ENCODE assay signal across 1 cellular context in genomic region chr17:78128616-78129384, GRCh38.
A peak's percentile ranks its signal among the peaks of the same experiment; 100 is the strongest.
TF ChIP-seq lines count a peak whose summit lies in the region.

A gene with protein sequence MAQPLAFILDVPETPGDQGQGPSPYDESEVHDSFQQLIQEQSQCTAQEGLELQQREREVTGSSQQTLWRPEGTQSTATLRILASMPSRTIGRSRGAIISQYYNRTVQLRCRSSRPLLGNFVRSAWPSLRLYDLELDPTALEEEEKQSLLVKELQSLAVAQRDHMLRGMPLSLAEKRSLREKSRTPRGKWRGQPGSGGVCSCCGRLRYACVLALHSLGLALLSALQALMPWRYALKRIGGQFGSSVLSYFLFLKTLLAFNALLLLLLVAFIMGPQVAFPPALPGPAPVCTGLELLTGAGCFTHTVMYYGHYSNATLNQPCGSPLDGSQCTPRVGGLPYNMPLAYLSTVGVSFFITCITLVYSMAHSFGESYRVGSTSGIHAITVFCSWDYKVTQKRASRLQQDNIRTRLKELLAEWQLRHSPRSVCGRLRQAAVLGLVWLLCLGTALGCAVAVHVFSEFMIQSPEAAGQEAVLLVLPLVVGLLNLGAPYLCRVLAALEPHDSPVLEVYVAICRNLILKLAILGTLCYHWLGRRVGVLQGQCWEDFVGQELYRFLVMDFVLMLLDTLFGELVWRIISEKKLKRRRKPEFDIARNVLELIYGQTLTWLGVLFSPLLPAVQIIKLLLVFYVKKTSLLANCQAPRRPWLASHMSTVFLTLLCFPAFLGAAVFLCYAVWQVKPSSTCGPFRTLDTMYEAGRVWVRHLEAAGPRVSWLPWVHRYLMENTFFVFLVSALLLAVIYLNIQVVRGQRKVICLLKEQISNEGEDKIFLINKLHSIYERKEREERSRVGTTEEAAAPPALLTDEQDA (minus strand): TSS chr17:78128755. CDS start chr17:78126832, 1,923 bp downstream.

TF ChIP-seq in HepG2, 621 proteins besides CTCF, POLR2A, EP300 and RAD21 (continued from another document and continues in another):
- 0 out of 2 replicates have a peak, but pooled peaks have one; percentile 65 for TF ChIP-seq ZBED4 (CRISPR knock-in tag; IDR thresholded peaks at IDR 0.05; ENCODE audit: borderline replicate concordance)
- peak; percentile 34 for TF ChIP-seq THAP11 (CRISPR knock-in tag; IDR thresholded peaks at IDR 0.05)
- TF ChIP-seq, protein P1, sequence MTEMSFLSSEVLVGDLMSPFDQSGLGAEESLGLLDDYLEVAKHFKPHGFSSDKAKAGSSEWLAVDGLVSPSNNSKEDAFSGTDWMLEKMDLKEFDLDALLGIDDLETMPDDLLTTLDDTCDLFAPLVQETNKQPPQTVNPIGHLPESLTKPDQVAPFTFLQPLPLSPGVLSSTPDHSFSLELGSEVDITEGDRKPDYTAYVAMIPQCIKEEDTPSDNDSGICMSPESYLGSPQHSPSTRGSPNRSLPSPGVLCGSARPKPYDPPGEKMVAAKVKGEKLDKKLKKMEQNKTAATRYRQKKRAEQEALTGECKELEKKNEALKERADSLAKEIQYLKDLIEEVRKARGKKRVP (CRISPR knock-in tag; IDR thresholded peaks at IDR 0.05): 0 out of 4 replicates have a peak, but pooled peaks of 1 of the 2 experiments have one; percentile 14
- TF ChIP-seq ZNF33B (CRISPR knock-in tag; IDR thresholded peaks at IDR 0.05): no peak
- TF ChIP-seq SALL2 (CRISPR knock-in tag; IDR thresholded peaks at IDR 0.05): no peak
- no peak for TF ChIP-seq TBL1XR1 (IDR thresholded peaks at IDR 0.05; ENCODE audit: borderline replicate concordance, low read length, partially characterized antibody)
- TF ChIP-seq, protein P2, sequence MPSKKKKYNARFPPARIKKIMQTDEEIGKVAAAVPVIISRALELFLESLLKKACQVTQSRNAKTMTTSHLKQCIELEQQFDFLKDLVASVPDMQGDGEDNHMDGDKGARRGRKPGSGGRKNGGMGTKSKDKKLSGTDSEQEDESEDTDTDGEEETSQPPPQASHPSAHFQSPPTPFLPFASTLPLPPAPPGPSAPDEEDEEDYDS (CRISPR knock-in tag; IDR thresholded peaks at IDR 0.05): no peak
- TF ChIP-seq, protein P3, sequence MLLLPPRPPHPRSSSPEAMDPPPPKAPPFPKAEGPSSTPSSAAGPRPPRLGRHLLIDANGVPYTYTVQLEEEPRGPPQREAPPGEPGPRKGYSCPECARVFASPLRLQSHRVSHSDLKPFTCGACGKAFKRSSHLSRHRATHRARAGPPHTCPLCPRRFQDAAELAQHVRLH (CRISPR knock-in tag; IDR thresholded peaks at IDR 0.05; ENCODE audit: borderline replicate concordance, low read depth): no peak; the same call in 1 of the 2 replicates
- peak; percentile 69 for TF ChIP-seq FOXA3 (CRISPR knock-in tag; IDR thresholded peaks at IDR 0.05)
- peak; percentile 40; the same call in 1 of the 2 replicates for TF ChIP-seq ZNF768 (CRISPR knock-in tag; IDR thresholded peaks at IDR 0.05)
- TF ChIP-seq SNRNP70 (IDR thresholded peaks at IDR 0.05; ENCODE audit: low read depth, low read length): no peak
- TF ChIP-seq ARHGAP35 (CRISPR knock-in tag; IDR thresholded peaks at IDR 0.05; ENCODE audit: borderline replicate concordance): no peak
- no peak; the same call in 1 of the 2 replicates for TF ChIP-seq HNRNPL (IDR thresholded peaks at IDR 0.05; ENCODE audit: low read depth, low read length)
- TF ChIP-seq ZNF501 (CRISPR knock-in tag; IDR thresholded peaks at IDR 0.05): 0 out of 2 replicates have a peak, but pooled peaks have one; percentile 5
- TF ChIP-seq POLR2G (IDR thresholded peaks at IDR 0.05; ENCODE audit: low read depth, low read length): peak; percentile 83
- no peak for TF ChIP-seq ZNF446 (CRISPR knock-in tag; IDR thresholded peaks at IDR 0.05)
- no peak for TF ChIP-seq WIZ (CRISPR knock-in tag; IDR thresholded peaks at IDR 0.05)
- no peak for TF ChIP-seq DNMT1 (CRISPR knock-in tag; IDR thresholded peaks at IDR 0.05)
- TF ChIP-seq, protein P4, sequence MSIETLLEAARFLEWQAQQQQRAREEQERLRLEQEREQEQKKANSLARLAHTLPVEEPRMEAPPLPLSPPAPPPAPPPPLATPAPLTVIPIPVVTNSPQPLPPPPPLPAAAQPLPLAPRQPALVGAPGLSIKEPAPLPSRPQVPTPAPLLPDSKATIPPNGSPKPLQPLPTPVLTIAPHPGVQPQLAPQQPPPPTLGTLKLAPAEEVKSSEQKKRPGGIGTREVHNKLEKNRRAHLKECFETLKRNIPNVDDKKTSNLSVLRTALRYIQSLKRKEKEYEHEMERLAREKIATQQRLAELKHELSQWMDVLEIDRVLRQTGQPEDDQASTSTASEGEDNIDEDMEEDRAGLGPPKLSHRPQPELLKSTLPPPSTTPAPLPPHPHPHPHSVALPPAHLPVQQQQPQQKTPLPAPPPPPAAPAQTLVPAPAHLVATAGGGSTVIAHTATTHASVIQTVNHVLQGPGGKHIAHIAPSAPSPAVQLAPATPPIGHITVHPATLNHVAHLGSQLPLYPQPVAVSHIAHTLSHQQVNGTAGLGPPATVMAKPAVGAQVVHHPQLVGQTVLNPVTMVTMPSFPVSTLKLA (IDR thresholded peaks at IDR 0.05): 0 out of 2 replicates have a peak, but pooled peaks have one; percentile 30
- no peak for TF ChIP-seq RBM22 (optimal IDR thresholded peaks at IDR 0.05; ENCODE audit: low read length)
- no peak for TF ChIP-seq FOXA1 (IDR thresholded peaks at IDR 0.05)
- peak; percentile 73 for TF ChIP-seq FOXA1 (CRISPR knock-in tag; IDR thresholded peaks at IDR 0.05)
- no peak; the same call in 1 of the 2 replicates for TF ChIP-seq ZGPAT (CRISPR knock-in tag; IDR thresholded peaks at IDR 0.05)
- TF ChIP-seq CHD2 (IDR thresholded peaks at IDR 0.05; ENCODE audit: low read depth, low read length): no peak
- TF ChIP-seq TRAFD1 (CRISPR knock-in tag; IDR thresholded peaks at IDR 0.05; ENCODE audit: borderline replicate concordance): no peak
- TF ChIP-seq NR3C1 (CRISPR knock-in tag; IDR thresholded peaks at IDR 0.05): no peak
- no peak for TF ChIP-seq TEAD2 (CRISPR knock-in tag; IDR thresholded peaks at IDR 0.05)
- TF ChIP-seq, protein P5, sequence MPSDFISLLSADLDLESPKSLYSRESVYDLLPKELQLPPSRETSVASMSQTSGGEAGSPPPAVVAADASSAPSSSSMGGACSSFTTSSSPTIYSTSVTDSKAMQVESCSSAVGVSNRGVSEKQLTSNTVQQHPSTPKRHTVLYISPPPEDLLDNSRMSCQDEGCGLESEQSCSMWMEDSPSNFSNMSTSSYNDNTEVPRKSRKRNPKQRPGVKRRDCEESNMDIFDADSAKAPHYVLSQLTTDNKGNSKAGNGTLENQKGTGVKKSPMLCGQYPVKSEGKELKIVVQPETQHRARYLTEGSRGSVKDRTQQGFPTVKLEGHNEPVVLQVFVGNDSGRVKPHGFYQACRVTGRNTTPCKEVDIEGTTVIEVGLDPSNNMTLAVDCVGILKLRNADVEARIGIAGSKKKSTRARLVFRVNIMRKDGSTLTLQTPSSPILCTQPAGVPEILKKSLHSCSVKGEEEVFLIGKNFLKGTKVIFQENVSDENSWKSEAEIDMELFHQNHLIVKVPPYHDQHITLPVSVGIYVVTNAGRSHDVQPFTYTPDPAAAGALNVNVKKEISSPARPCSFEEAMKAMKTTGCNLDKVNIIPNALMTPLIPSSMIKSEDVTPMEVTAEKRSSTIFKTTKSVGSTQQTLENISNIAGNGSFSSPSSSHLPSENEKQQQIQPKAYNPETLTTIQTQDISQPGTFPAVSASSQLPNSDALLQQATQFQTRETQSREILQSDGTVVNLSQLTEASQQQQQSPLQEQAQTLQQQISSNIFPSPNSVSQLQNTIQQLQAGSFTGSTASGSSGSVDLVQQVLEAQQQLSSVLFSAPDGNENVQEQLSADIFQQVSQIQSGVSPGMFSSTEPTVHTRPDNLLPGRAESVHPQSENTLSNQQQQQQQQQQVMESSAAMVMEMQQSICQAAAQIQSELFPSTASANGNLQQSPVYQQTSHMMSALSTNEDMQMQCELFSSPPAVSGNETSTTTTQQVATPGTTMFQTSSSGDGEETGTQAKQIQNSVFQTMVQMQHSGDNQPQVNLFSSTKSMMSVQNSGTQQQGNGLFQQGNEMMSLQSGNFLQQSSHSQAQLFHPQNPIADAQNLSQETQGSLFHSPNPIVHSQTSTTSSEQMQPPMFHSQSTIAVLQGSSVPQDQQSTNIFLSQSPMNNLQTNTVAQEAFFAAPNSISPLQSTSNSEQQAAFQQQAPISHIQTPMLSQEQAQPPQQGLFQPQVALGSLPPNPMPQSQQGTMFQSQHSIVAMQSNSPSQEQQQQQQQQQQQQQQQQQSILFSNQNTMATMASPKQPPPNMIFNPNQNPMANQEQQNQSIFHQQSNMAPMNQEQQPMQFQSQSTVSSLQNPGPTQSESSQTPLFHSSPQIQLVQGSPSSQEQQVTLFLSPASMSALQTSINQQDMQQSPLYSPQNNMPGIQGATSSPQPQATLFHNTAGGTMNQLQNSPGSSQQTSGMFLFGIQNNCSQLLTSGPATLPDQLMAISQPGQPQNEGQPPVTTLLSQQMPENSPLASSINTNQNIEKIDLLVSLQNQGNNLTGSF (CRISPR knock-in tag; IDR thresholded peaks at IDR 0.05): no peak
- TF ChIP-seq SP1 (IDR thresholded peaks at IDR 0.05): no peak
- TF ChIP-seq SP1 (CRISPR knock-in tag; IDR thresholded peaks at IDR 0.05): no peak
- TF ChIP-seq, protein P6, sequence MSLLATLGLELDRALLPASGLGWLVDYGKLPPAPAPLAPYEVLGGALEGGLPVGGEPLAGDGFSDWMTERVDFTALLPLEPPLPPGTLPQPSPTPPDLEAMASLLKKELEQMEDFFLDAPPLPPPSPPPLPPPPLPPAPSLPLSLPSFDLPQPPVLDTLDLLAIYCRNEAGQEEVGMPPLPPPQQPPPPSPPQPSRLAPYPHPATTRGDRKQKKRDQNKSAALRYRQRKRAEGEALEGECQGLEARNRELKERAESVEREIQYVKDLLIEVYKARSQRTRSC (CRISPR knock-in tag; IDR thresholded peaks at IDR 0.05; ENCODE audit: low read depth): no peak
- no peak for TF ChIP-seq ZBTB8A (CRISPR knock-in tag; IDR thresholded peaks at IDR 0.05; ENCODE audit: borderline replicate concordance, low read depth)
- TF ChIP-seq KMT2A (CRISPR knock-in tag; IDR thresholded peaks at IDR 0.05): no peak; the same call in 1 of the 2 replicates
- no peak for TF ChIP-seq NONO (IDR thresholded peaks at IDR 0.05)
- peak; percentile 36; the same call in 1 of the 2 replicates for TF ChIP-seq NONO (CRISPR knock-in tag; conservative IDR thresholded peaks at IDR 0.05)
- peak; percentile 81; the same call in 2 of the 3 replicates for TF ChIP-seq MXI1 (IDR thresholded peaks at IDR 0.05; ENCODE audit: borderline replicate concordance, low read depth, low read length)
- no peak for TF ChIP-seq ZBTB37 (CRISPR knock-in tag; IDR thresholded peaks at IDR 0.05)
- TF ChIP-seq ZMAT3 (CRISPR knock-in tag; conservative IDR thresholded peaks at IDR 0.05): 0 out of 2 replicates have a peak, but pooled peaks have one; percentile 1
- TF ChIP-seq ZNF777 (CRISPR knock-in tag; IDR thresholded peaks at IDR 0.05): no peak
- TF ChIP-seq KAT8 (CRISPR knock-in tag; IDR thresholded peaks at IDR 0.05): peak; percentile 39; the same call in 1 of the 2 replicates
